21 cellular contexts compared by ENCODE assay signal in the genomic region with DNA sequence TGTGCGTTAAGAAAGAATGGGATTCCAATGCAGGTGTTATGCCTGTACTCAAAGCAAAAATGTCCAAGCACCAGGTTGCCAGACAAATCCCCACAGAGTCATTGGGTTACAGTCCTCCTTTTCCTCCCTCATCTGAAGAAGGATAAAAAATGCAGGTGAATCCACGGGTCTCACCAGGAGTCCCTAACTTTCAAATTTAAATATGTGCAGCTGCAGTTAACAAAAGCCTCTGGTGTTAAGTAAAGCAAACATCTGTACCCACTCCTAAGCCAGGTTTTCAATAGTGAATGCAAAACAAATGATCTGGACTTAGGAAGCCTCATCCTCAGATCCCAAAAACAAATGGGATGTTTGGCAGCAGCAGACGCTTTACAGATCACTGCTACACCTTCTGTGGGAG.
"Had no signal": no experiment of that assay in that cellular context is flagged by ENCODE, and none has a peak within 500 bp of the region (broad histone marks: within the 10 kb centered on the region; RNA-seq: fewer than 3 reads in every experiment).

No MANE protein-coding gene starts in this region.

- H3K27me3 Mint-ChIP-seq: activated CD8-positive, alpha-beta T cell treated with anti-CD3 and anti-CD28 coated beads for 36 hours; activated naive CD8-positive, alpha-beta T cell; activated T-helper 17 cell treated with anti-CD3 and anti-CD28 coated beads, Interleukin-2, amount 50 U/mL, for 72 hours had no signal

- H3K9me3 ChIP-seq: body of pancreas, esophagus squamous epithelium had no signal

- H3K36me3 ChIP-seq: esophagus squamous epithelium, gastroesophageal sphincter had no signal

- H3K4me3 ChIP-seq: body of pancreas, esophagus squamous epithelium, gastroesophageal sphincter had no signal

- H3K4me1 ChIP-seq: body of pancreas, esophagus squamous epithelium, gastroesophageal sphincter had no signal

- H3K27me3 ChIP-seq: body of pancreas, esophagus squamous epithelium, gastroesophageal sphincter had no signal

- H3K27ac Mint-ChIP-seq: activated CD8-positive, alpha-beta T cell treated with anti-CD3 and anti-CD28 coated beads for 36 hours; activated naive CD8-positive, alpha-beta T cell; activated T-helper 17 cell treated with anti-CD3 and anti-CD28 coated beads, Interleukin-2, amount 50 U/mL, for 72 hours had no signal

- H3K4me1 Mint-ChIP-seq: activated T-helper 17 cell treated with anti-CD3 and anti-CD28 coated beads, Interleukin-2, amount 50 U/mL, for 72 hours had no signal

- ATAC-seq: activated CD8-positive, alpha-beta T cell treated with anti-CD3 and anti-CD28 coated beads for 36 hours; activated T-cell treated with anti-CD3 and anti-CD28 coated beads, Interleukin-2, amount 50 U/mL, for 4 hours; activated T-helper 17 cell treated with anti-CD3 and anti-CD28 coated beads, Interleukin-2, amount 50 U/mL, for 72 hours; body of pancreas; gastroesophageal sphincter had no signal

- DNase-seq: activated CD4-positive, alpha-beta T cell treated with anti-CD3 and anti-CD28 coated beads for 48 hours; activated CD4-positive, alpha-beta T cell treated with anti-CD3 and anti-CD28 coated beads, Interleukin-2, amount 50 U/mL, for 1 hour; activated CD4-positive, alpha-beta T cell treated with anti-CD3 and anti-CD28 coated beads, Interleukin-2, amount 50 U/mL, for 48 hours; activated CD8-positive, alpha-beta memory T cell treated with anti-CD3 and anti-CD28 coated beads for 24 hours; activated CD8-positive, alpha-beta T cell treated with anti-CD3 and anti-CD28 coated beads for 36 hours; activated effector memory CD4-positive, alpha-beta T cell treated with Interleukin-2 at 50 U/mL for 16 hours; activated gamma-delta T cell treated with Interleukin-2 at 50 U/mL for 16 hours; activated naive CD4-positive, alpha-beta T cell treated with anti-CD3 and anti-CD28 coated beads, Interleukin-2, amount 50 U/mL, for 16 hours; activated naive CD4-positive, alpha-beta T cell treated with Interleukin-2 at 50 U/mL for 16 hours; activated T-cell treated with anti-CD3 and anti-CD28 coated beads, Interleukin-2, amount 50 U/mL, for 4 hours; amniotic stem cell; aorta; body of pancreas; caudate nucleus; effector CD8-positive, alpha-beta T cell; esophagus squamous epithelium; T-helper 2 cell had no signal

- H3K4me3 Mint-ChIP-seq: activated CD8-positive, alpha-beta T cell treated with anti-CD3 and anti-CD28 coated beads for 36 hours; activated naive CD8-positive, alpha-beta T cell; activated T-cell treated with anti-CD3 and anti-CD28 coated beads, Interleukin-2, amount 50 U/mL, for 4 hours; activated T-helper 17 cell treated with anti-CD3 and anti-CD28 coated beads, Interleukin-2, amount 50 U/mL, for 72 hours had no signal

- H3K27ac ChIP-seq: body of pancreas, epithelial cell of prostate, esophagus squamous epithelium, gastroesophageal sphincter had no signal
